Comparison of ENCODE assay signal across 9 cellular contexts in the genomic region with DNA sequence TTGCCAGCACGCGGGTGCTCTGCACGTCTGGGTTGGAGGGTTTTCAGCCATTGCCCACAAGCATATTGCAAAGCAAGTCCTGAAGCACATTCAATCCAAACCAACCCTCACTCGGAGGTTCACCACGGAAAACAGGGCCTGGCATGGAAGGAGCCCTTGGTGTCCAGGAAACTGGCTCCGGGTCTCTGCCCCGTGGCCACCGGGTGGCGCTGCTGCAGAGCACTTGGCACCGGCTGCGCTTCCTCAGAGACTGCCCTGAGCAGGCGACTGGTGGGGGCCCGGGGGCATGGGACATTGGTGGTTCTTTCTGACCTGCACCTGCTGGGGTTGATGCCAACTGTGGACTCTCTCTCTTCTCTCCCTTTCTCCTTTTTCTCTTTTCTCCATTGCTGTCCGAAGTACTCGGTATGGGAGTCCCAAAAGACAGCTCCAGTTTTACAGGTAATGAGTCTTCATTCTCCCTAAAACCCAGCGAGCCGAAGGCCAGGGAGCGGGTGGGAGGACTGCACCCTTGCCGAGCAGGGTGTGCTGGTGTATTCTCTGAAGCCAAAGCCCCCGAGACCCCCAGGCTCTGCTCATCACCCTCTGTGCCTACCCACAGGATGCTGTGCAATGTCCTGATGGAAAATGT. TPM values are rescaled to one million over a fixed set of nuclear protein-coding genes. Genes with fewer than 3 reads are reported as not detected.
A peak's percentile ranks its signal among the peaks of the same experiment; 100 is the strongest.
DNase-seq lines count a peak whose midpoint lies in the region; ATAC-seq and TF ChIP-seq lines count a peak whose summit lies in the region.
"Had no signal": no experiment of that assay in that cellular context is flagged by ENCODE, and none has a peak within 500 bp of the region (broad histone marks: within the 10 kb centered on the region; RNA-seq: fewer than 3 reads in every experiment).

No MANE protein-coding gene starts in this region.

- peaks cover 55% of the 10 kb centered on the region for H3K36me3 Mint-ChIP-seq in CD4-positive, alpha-beta T cell (ENCODE audit: low read depth)
- H3K36me3 Mint-ChIP-seq in activated naive CD4-positive, alpha-beta T cell treated with anti-CD3 and anti-CD28 coated beads for 36 hours (ENCODE audit: low read depth) = peaks cover 9% of the 10 kb centered on the region

- H3K27me3 ChIP-seq in CD4-positive, alpha-beta T cell (ENCODE audit: control insufficient read depth, insufficient read depth, low read length) = no peaks in the 10 kb centered on the region
- no peaks in the 10 kb centered on the region for H3K27me3 ChIP-seq in HL-60 (ENCODE audit: insufficient read depth, poor library complexity, severe bottlenecking)
- no peaks in the 10 kb centered on the region for H3K27me3 ChIP-seq in effector memory CD4-positive, alpha-beta T cell (replicated peaks; ENCODE audit: control insufficient read depth, insufficient read depth, low read length, poor library complexity, severe bottlenecking)
- H3K27me3 ChIP-seq: body of pancreas had no signal

- POLR2A ChIA-PET in CD4-positive, alpha-beta T cell (lab: Charles Lee) = no interaction called here

- DNase-seq in CD4-positive, alpha-beta T cell = peak in 4 of 10 experiments; percentile 9 to 40 (median 15)
- no peak for DNase-seq in HL-60 (ENCODE audit: low read depth in 1 of 2, low spot score in 1 of 2)
- peak; percentile 44 for DNase-seq in activated naive CD4-positive, alpha-beta T cell treated with anti-CD3 and anti-CD28 coated beads for 36 hours
- DNase-seq in islet precursor cell = peak; percentile 75
- no peak for DNase-seq in effector memory CD4-positive, alpha-beta T cell
- DNase-seq in SK-N-DZ (ENCODE audit: low spot score) = no peak
- no peak for DNase-seq in LoVo (ENCODE audit: low spot score)

- no peak overlapping the region for H3K27ac Mint-ChIP-seq in CD4-positive, alpha-beta T cell
- no peak overlapping the region for H3K27ac Mint-ChIP-seq in activated naive CD4-positive, alpha-beta T cell treated with anti-CD3 and anti-CD28 coated beads for 36 hours

- H3K27me3 Mint-ChIP-seq in CD4-positive, alpha-beta T cell = no peaks in the 10 kb centered on the region
- H3K27me3 Mint-ChIP-seq in activated naive CD4-positive, alpha-beta T cell treated with anti-CD3 and anti-CD28 coated beads for 36 hours (ENCODE audit: low read depth) = no peaks in the 10 kb centered on the region

- H3K27ac ChIP-seq in CD4-positive, alpha-beta T cell (ENCODE audit: low read depth, low read length) = no peak overlapping the region
- H3K27ac ChIP-seq in HL-60 (replicated peaks) = no peak overlapping the region
- no peak overlapping the region for H3K27ac ChIP-seq in effector memory CD4-positive, alpha-beta T cell (ENCODE audit: insufficient read depth, low read length, poor library complexity, severe bottlenecking)
- H3K27ac ChIP-seq: body of pancreas had no signal

- no peaks in the 10 kb centered on the region for H3K9me3 Mint-ChIP-seq in CD4-positive, alpha-beta T cell
- no peaks in the 10 kb centered on the region for H3K9me3 Mint-ChIP-seq in activated naive CD4-positive, alpha-beta T cell treated with anti-CD3 and anti-CD28 coated beads for 36 hours

- H3K9me3 ChIP-seq in CD4-positive, alpha-beta T cell (ENCODE audit: control insufficient read depth, low read length) = no peaks in the 10 kb centered on the region
- H3K9me3 ChIP-seq in effector memory CD4-positive, alpha-beta T cell (ENCODE audit: control insufficient read depth, low read length) = no peaks in the 10 kb centered on the region
- H3K9me3 ChIP-seq: body of pancreas had no signal

- H3K4me3 ChIP-seq in HL-60 (replicated peaks; ENCODE audit: insufficient read depth, low read length) = no peak overlapping the region
- no peak overlapping the region for H3K4me3 ChIP-seq in effector memory CD4-positive, alpha-beta T cell (ENCODE audit: insufficient read depth, low read depth, low read length, poor library complexity, severe bottlenecking)
- H3K4me3 ChIP-seq: body of pancreas had no signal

- CTCF ChIA-PET in CD4-positive, alpha-beta T cell (lab: Charles Lee) = no interaction called here
- CTCF ChIA-PET in activated naive CD4-positive, alpha-beta T cell treated with anti-CD3 and anti-CD28 coated beads for 36 hours (lab: Charles Lee) = interaction anchor here (0.6 to 0.9 kb wide), 2 partner anchors 11 to 12 kb away, joined by 3 read pairs; no protein-coding TSS in a partner anchor

- peak; percentile 37 for TF ChIP-seq CTCF in CD4-positive, alpha-beta T cell (IDR thresholded peaks at IDR 0.05)
- peak; percentile 36 for TF ChIP-seq CTCF in HL-60 (IDR thresholded peaks at IDR 0.05; ENCODE audit: insufficient read depth, low read length)

- TF ChIP-seq POLR2A in GM18505 (IDR thresholded peaks at IDR 0.05; ENCODE audit: borderline replicate concordance, extremely low read depth, insufficient read depth, insufficient read length) = no peak

- ATAC-seq in CD4-positive, alpha-beta T cell (ENCODE audit: poor library complexity) = peak; percentile 45
- ATAC-seq in GM18505 (IDR thresholded peaks at IDR 0.05; ENCODE audit: unreplicated experiment) = no peak
- ATAC-seq: body of pancreas had no signal

- no peak overlapping the region for H3K4me3 Mint-ChIP-seq in CD4-positive, alpha-beta T cell
- no peak overlapping the region for H3K4me3 Mint-ChIP-seq in activated naive CD4-positive, alpha-beta T cell treated with anti-CD3 and anti-CD28 coated beads for 36 hours

- peaks cover 74% of the 10 kb centered on the region for H3K36me3 ChIP-seq in effector memory CD4-positive, alpha-beta T cell (ENCODE audit: control insufficient read depth, insufficient read depth, low read length)

- intact Hi-C loops in CD4-positive, alpha-beta T cell (cut with DNase I, micrococcal nuclease) = no loop called here
- intact Hi-C loops in activated naive CD4-positive, alpha-beta T cell treated with anti-CD3 and anti-CD28 coated beads for 36 hours (cut with micrococcal nuclease) = no loop called here

- peaks cover 6% of the 10 kb centered on the region for H3K4me1 ChIP-seq in effector memory CD4-positive, alpha-beta T cell (ENCODE audit: control insufficient read depth, insufficient read depth, low read length, poor library complexity, severe bottlenecking)
- H3K4me1 ChIP-seq: body of pancreas had no signal

- peaks cover 10% of the 10 kb centered on the region for H3K4me1 Mint-ChIP-seq in CD4-positive, alpha-beta T cell (ENCODE audit: low read depth)
- H3K4me1 Mint-ChIP-seq in activated naive CD4-positive, alpha-beta T cell treated with anti-CD3 and anti-CD28 coated beads for 36 hours (ENCODE audit: low read depth) = peaks cover 13% of the 10 kb centered on the region

RNA-seq across cellular contexts. Expression of gene KCNAB2, which starts 4.1 kb away (rescaled TPM):
- 100 to 1,000 TPM; 147 to 155 TPM for total RNA-seq in CD4-positive, alpha-beta T cell
- total RNA-seq in activated naive CD4-positive, alpha-beta T cell treated with anti-CD3 and anti-CD28 coated beads for 36 hours = 100 to 1,000 TPM; 164 to 166 TPM
- polyA plus RNA-seq in SK-N-DZ (2014; cell fraction: cytosol; rRNA removed) = 3.2 and 4.7 TPM in 2 replicates
- polyA plus RNA-seq in SK-N-DZ (2014; cell fraction: nucleus; rRNA removed) = 8.0 and 11.2 TPM in 2 replicates

RNA-seq across cellular contexts. Expression of gene NPHP4, which starts 49.3 kb away (rescaled TPM):
- total RNA-seq in CD4-positive, alpha-beta T cell = 1 to 10 TPM; 6.2 to 7.7 TPM
- total RNA-seq in activated naive CD4-positive, alpha-beta T cell treated with anti-CD3 and anti-CD28 coated beads for 36 hours = 10 to 100 TPM; 10.7 to 11.2 TPM
- polyA plus RNA-seq in SK-N-DZ (2014; cell fraction: cytosol; rRNA removed) = 9.4 and 11.4 TPM in 2 replicates
- 42.8 and 55.4 TPM in 2 replicates for polyA plus RNA-seq in SK-N-DZ (2014; cell fraction: nucleus; rRNA removed)

Comparison
In these comparisons a context has a peak if more than half of its experiments do, and no peak if none do; other contexts are left out.
1. DNase-seq: peak in activated naive CD4-positive, alpha-beta T cell treated with anti-CD3 and anti-CD28 coated beads for 36 hours (single experiment) and islet precursor cell (single experiment); none in HL-60 (0 of 2), effector memory CD4-positive, alpha-beta T cell (0 of 3), SK-N-DZ (single experiment) and LoVo (single experiment).